ENCODE assay signal across 8 cellular contexts in the genomic region with DNA sequence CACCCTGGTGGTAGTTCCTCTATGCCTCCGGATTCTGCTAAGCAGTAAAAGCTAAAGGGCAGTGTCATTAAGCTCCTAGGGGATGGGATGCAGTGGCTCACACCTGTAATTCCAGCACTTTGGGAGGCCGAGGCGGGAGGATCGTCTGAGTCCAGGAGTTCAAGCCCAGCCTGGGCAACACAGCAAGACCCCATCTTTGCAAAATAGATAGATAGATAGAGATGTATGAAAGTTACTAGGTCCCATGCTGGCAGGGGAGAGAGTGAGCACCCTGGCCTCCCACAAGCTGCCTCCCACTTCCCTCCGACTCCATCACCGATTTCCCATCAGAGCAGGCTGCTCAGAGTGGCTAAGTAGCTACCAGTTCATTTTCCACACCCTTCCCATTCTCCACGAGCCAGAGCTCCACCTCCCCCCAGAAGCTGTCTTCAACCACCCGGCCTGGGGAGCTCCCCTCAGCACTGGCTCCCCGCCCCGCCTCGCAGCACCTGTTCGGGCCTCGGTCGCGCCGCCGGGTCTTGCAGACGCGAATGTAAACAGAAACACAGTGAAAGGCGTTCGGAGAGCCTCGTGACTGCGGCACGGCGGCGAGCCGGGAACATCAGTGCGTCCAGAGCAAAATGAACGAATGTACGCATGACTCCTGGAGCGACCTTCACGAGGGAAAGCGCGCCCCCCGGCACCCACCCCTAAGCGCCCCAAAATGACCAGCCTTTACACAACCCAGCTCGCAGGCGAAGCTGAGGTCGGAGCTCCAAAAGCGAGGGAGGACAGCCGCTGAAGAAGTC. TPM values are rescaled to one million over a fixed set of nuclear protein-coding genes. Genes with fewer than 3 reads are reported as not detected.
A peak's percentile ranks its signal among the peaks of the same experiment; 100 is the strongest.
DNase-seq lines count a peak whose midpoint lies in the region; ATAC-seq and TF ChIP-seq lines count a peak whose summit lies in the region.

No MANE protein-coding gene starts in this region.

- peak overlapping the region; percentile 95 for H3K27ac Mint-ChIP-seq in progenitor cell of endocrine pancreas

- no peaks in the 10 kb centered on the region for H3K36me3 Mint-ChIP-seq in progenitor cell of endocrine pancreas (ENCODE audit: insufficient read depth)

- no peaks in the 10 kb centered on the region for H3K27me3 Mint-ChIP-seq in progenitor cell of endocrine pancreas

- ATAC-seq in HG02610 (IDR thresholded peaks at IDR 0.05; ENCODE audit: unreplicated experiment) = peak; percentile 18

- TF ChIP-seq CTCF in progenitor cell of endocrine pancreas (IDR thresholded peaks at IDR 0.05; ENCODE audit: unreplicated experiment) = no peak

- H3K9me3 Mint-ChIP-seq in progenitor cell of endocrine pancreas (ENCODE audit: low read depth) = peaks cover 4% of the 10 kb centered on the region

- DNase-seq in NOMO-1 treated with dmso at 0.1 percent for 144 hours (lab: John Stamatoyannopoulos, UW; ENCODE audit: unreplicated experiment) (peak; percentile 11), NOMO-1 treated with DMSO at 0.1 percent for 48 hours (lab: John Stamatoyannopoulos, UW; ENCODE audit: unreplicated experiment) (no peak), NCI-H1092 treated with DMSO at 0.1 percent for 48 hours (lab: John Stamatoyannopoulos, UW) (peak; percentile 63), germinal center (ENCODE audit: low spot score) (peak; percentile 74), progenitor cell of endocrine pancreas (ENCODE audit: low spot score, unreplicated experiment) (peak; percentile 54)
- peak; percentile 81 for DNase-seq in activated CD8-positive, alpha-beta memory T cell treated with anti-CD3 and anti-CD28 coated beads, Interleukin-2, amount 50 U/mL, for 48 hours
- no peak for DNase-seq in central memory CD4-positive, alpha-beta T cell

- H3K4me3 Mint-ChIP-seq in progenitor cell of endocrine pancreas (ENCODE audit: low read depth) = peak overlapping the region; percentile 94

- peaks cover 21% of the 10 kb centered on the region for H3K4me1 Mint-ChIP-seq in progenitor cell of endocrine pancreas (ENCODE audit: low read depth)

RNA-seq across cellular contexts. Expression of a gene that starts 0.6 kb away (rescaled TPM):
- total RNA-seq in progenitor cell of endocrine pancreas = 20.4 and 22.0 TPM in 2 replicates

Comparison
In these comparisons a context has a peak if more than half of its experiments do, and no peak if none do; other contexts are left out.
1. DNase-seq: peak in NOMO-1 treated with dmso at 0.1 percent for 144 hours (single experiment), NCI-H1092 treated with DMSO at 0.1 percent for 48 hours (single experiment), activated CD8-positive, alpha-beta memory T cell treated with anti-CD3 and anti-CD28 coated beads, Interleukin-2, amount 50 U/mL, for 48 hours (single experiment), germinal center (single experiment) and progenitor cell of endocrine pancreas (single experiment); none in NOMO-1 treated with DMSO at 0.1 percent for 48 hours (single experiment) and central memory CD4-positive, alpha-beta T cell (single experiment).